Comparison of ENCODE assay signal across 34 cellular contexts in genomic region chr6:137568067-137568466, GRCh38.
"Had no signal": no experiment of that assay in that cellular context is flagged by ENCODE, and none has a peak within 500 bp of the region (broad histone marks: within the 10 kb centered on the region; RNA-seq: fewer than 3 reads in every experiment).

No MANE protein-coding gene starts in this region.

- H3K27ac ChIP-seq: adrenal gland, body of pancreas, esophagus muscularis mucosa, gastroesophageal sphincter had no signal

- H3K9me3 ChIP-seq: adrenal gland, body of pancreas, esophagus muscularis mucosa, gastroesophageal sphincter had no signal

- H3K27ac Mint-ChIP-seq: activated CD4-positive, alpha-beta memory T cell treated with anti-CD3 and anti-CD28 coated beads for 36 hours; activated CD4-positive, alpha-beta T cell treated with anti-CD3 and anti-CD28 coated beads for 36 hours; activated CD4-positive, alpha-beta T cell treated with anti-CD3 and anti-CD28 coated beads, Interleukin-2, amount 10 ng/mL, durations not matched to agents 24 days and 14 days; activated CD8-positive, alpha-beta memory T cell treated with anti-CD3 and anti-CD28 coated beads, Interleukin-2, amount 10 ng/mL, durations not matched to agents 7 days and 5 days; activated CD8-positive, alpha-beta T cell treated with anti-CD3 and anti-CD28 coated beads, Interleukin-2, amount 10 ng/mL, durations not matched to agents 7 days and 5 days; activated naive CD4-positive, alpha-beta T cell treated with anti-CD3 and anti-CD28 coated beads for 36 hours; activated naive CD4-positive, alpha-beta T cell treated with anti-CD3 and anti-CD28 coated beads, Interleukin-2, amount 50 U/mL, for 24 hours; activated naive CD8-positive, alpha-beta T cell treated with anti-CD3 and anti-CD28 coated beads for 36 hours; activated naive CD8-positive, alpha-beta T cell treated with anti-CD3 and anti-CD28 coated beads, Interleukin-2, amount 50 U/mL, for 24 hours; activated T-helper 1 cell treated with anti-CD3 and anti-CD28 coated beads, Interleukin-12 subunit alpha, Interleukin-12 subunit beta, Interleukin-2, Interleukin-4 antibody, amounts not matched to agents 30 ng/mL and 10 ng/mL and 1 ng/mL, durations not matched to agents 14 hours and 24 hours and 36 hours; activated T-helper 2 cell treated with anti-CD3 and anti-CD28 coated beads, Interferon-gamma antibody, Interleukin-2, Interleukin-4, amounts not matched to agents 10 μg/mL and 5 μg/mL and 100 μg/mL, durations not matched to agents 14 hours and 24 hours and 36 hours; effector memory CD8-positive, alpha-beta T cell; T-helper 17 cell; T-helper 2 cell treated with Interferon-gamma antibody and Interleukin-4, amounts not matched to agents 5 μg/mL and 100 μg/mL, for 36 hours had no signal

- H3K27me3 ChIP-seq: adrenal gland, body of pancreas, esophagus muscularis mucosa, gastroesophageal sphincter had no signal

- H3K4me3 Mint-ChIP-seq: activated CD4-positive, alpha-beta memory T cell treated with anti-CD3 and anti-CD28 coated beads for 36 hours; activated CD4-positive, alpha-beta T cell treated with anti-CD3 and anti-CD28 coated beads for 36 hours; activated CD4-positive, alpha-beta T cell treated with anti-CD3 and anti-CD28 coated beads, Interleukin-2, amount 10 ng/mL, durations not matched to agents 24 days and 14 days; activated CD8-positive, alpha-beta memory T cell treated with anti-CD3 and anti-CD28 coated beads, Interleukin-2, amount 10 ng/mL, durations not matched to agents 7 days and 5 days; activated CD8-positive, alpha-beta T cell treated with anti-CD3 and anti-CD28 coated beads, Interleukin-2, amount 10 ng/mL, durations not matched to agents 7 days and 5 days; activated naive CD4-positive, alpha-beta T cell treated with anti-CD3 and anti-CD28 coated beads for 36 hours; activated naive CD4-positive, alpha-beta T cell treated with anti-CD3 and anti-CD28 coated beads, Interleukin-2, amount 50 U/mL, for 24 hours; activated naive CD8-positive, alpha-beta T cell treated with anti-CD3 and anti-CD28 coated beads for 36 hours; activated naive CD8-positive, alpha-beta T cell treated with anti-CD3 and anti-CD28 coated beads, Interleukin-2, amount 50 U/mL, for 24 hours; activated T-helper 1 cell treated with anti-CD3 and anti-CD28 coated beads, Interleukin-12 subunit alpha, Interleukin-12 subunit beta, Interleukin-2, Interleukin-4 antibody, amounts not matched to agents 30 ng/mL and 10 ng/mL and 1 ng/mL, durations not matched to agents 14 hours and 24 hours and 36 hours; effector memory CD8-positive, alpha-beta T cell; T-helper 17 cell; T-helper 2 cell treated with Interferon-gamma antibody and Interleukin-4, amounts not matched to agents 5 μg/mL and 100 μg/mL, for 36 hours had no signal

- H3K4me1 ChIP-seq: adrenal gland had no signal

- DNase-seq: activated CD4-positive, alpha-beta memory T cell treated with anti-CD3 and anti-CD28 coated beads for 36 hours; activated CD4-positive, alpha-beta T cell treated with anti-CD3 and anti-CD28 coated beads for 36 hours; activated CD4-positive, alpha-beta T cell treated with anti-CD3 and anti-CD28 coated beads, Interleukin-2, amount 10 ng/mL, durations not matched to agents 24 days and 14 days; activated CD4-positive, CD25-positive, alpha-beta regulatory T cell; activated CD4-positive, CD25-positive, alpha-beta regulatory T cell treated with anti-CD3 and anti-CD28 coated beads, Interleukin-2, amount 50 U/mL, for 72 hours; activated CD8-positive, alpha-beta memory T cell treated with anti-CD3 and anti-CD28 coated beads, Interleukin-2, amount 10 ng/mL, durations not matched to agents 7 days and 5 days; activated CD8-positive, alpha-beta memory T cell treated with anti-CD3 and anti-CD28 coated beads, Interleukin-2, amount 50 U/mL, for 4 hours; activated CD8-positive, alpha-beta T cell treated with anti-CD3 and anti-CD28 coated beads, Interleukin-2, amount 10 ng/mL, durations not matched to agents 7 days and 5 days; activated effector memory CD4-positive, alpha-beta T cell treated with anti-CD3 and anti-CD28 coated beads, Interleukin-2, amount 50 U/mL, for 16 hours; activated naive CD4-positive, alpha-beta T cell treated with anti-CD3 and anti-CD28 coated beads for 36 hours; activated naive CD8-positive, alpha-beta T cell treated with anti-CD3 and anti-CD28 coated beads for 36 hours; activated naive CD8-positive, alpha-beta T cell treated with anti-CD3 and anti-CD28 coated beads, Interleukin-2, amount 50 U/mL, for 24 hours; activated T-cell treated with anti-CD3 and anti-CD28 coated beads, Interleukin-2, amount 50 U/mL, for 1 hour; activated T-cell treated with anti-CD3 and anti-CD28 coated beads, Interleukin-2, amount 50 U/mL, for 48 hours; adrenal gland; amygdala; aorta; body of pancreas; caudate nucleus; cortex of kidney; dermis blood vessel endothelial cell; effector CD4-positive, alpha-beta T cell; effector memory CD8-positive, alpha-beta T cell; erythroblast; head of caudate nucleus; T-helper 1 cell; T-helper 17 cell; T1000 had no signal

- H3K36me3 ChIP-seq: adrenal gland, esophagus muscularis mucosa, gastroesophageal sphincter had no signal

- H3K4me1 Mint-ChIP-seq: activated CD4-positive, alpha-beta T cell treated with anti-CD3 and anti-CD28 coated beads for 36 hours; activated CD4-positive, alpha-beta T cell treated with anti-CD3 and anti-CD28 coated beads, Interleukin-2, amount 10 ng/mL, durations not matched to agents 24 days and 14 days; activated CD8-positive, alpha-beta memory T cell treated with anti-CD3 and anti-CD28 coated beads, Interleukin-2, amount 10 ng/mL, durations not matched to agents 7 days and 5 days; activated naive CD8-positive, alpha-beta T cell treated with anti-CD3 and anti-CD28 coated beads for 36 hours had no signal

- H3K9me3 Mint-ChIP-seq: activated naive CD4-positive, alpha-beta T cell treated with anti-CD3 and anti-CD28 coated beads for 36 hours; activated naive CD8-positive, alpha-beta T cell treated with anti-CD3 and anti-CD28 coated beads for 36 hours; activated T-helper 2 cell treated with anti-CD3 and anti-CD28 coated beads, Interferon-gamma antibody, Interleukin-2, Interleukin-4, amounts not matched to agents 10 μg/mL and 5 μg/mL and 100 μg/mL, durations not matched to agents 14 hours and 24 hours and 36 hours; T-helper 2 cell treated with Interferon-gamma antibody and Interleukin-4, amounts not matched to agents 5 μg/mL and 100 μg/mL, for 36 hours had no signal

- H3K4me3 ChIP-seq: adrenal gland, body of pancreas, esophagus muscularis mucosa, gastroesophageal sphincter had no signal

- H3K27me3 Mint-ChIP-seq: activated naive CD4-positive, alpha-beta T cell treated with anti-CD3 and anti-CD28 coated beads, Interleukin-2, amount 50 U/mL, for 24 hours; activated naive CD8-positive, alpha-beta T cell treated with anti-CD3 and anti-CD28 coated beads for 36 hours had no signal

- H3K36me3 Mint-ChIP-seq: activated CD8-positive, alpha-beta memory T cell treated with anti-CD3 and anti-CD28 coated beads, Interleukin-2, amount 10 ng/mL, durations not matched to agents 7 days and 5 days; activated naive CD4-positive, alpha-beta T cell treated with anti-CD3 and anti-CD28 coated beads, Interleukin-2, amount 50 U/mL, for 24 hours; activated naive CD8-positive, alpha-beta T cell treated with anti-CD3 and anti-CD28 coated beads for 36 hours had no signal

- ATAC-seq: activated CD4-positive, alpha-beta T cell treated with anti-CD3 and anti-CD28 coated beads for 36 hours; activated CD8-positive, alpha-beta memory T cell treated with anti-CD3 and anti-CD28 coated beads, Interleukin-2, amount 10 ng/mL, durations not matched to agents 7 days and 5 days; activated CD8-positive, alpha-beta T cell treated with anti-CD3 and anti-CD28 coated beads, Interleukin-2, amount 10 ng/mL, durations not matched to agents 7 days and 5 days; activated naive CD8-positive, alpha-beta T cell treated with anti-CD3 and anti-CD28 coated beads, Interleukin-2, amount 50 U/mL, for 24 hours; body of pancreas; effector memory CD8-positive, alpha-beta T cell; gastroesophageal sphincter; T-helper 17 cell had no signal
